In the genomic region with DNA sequence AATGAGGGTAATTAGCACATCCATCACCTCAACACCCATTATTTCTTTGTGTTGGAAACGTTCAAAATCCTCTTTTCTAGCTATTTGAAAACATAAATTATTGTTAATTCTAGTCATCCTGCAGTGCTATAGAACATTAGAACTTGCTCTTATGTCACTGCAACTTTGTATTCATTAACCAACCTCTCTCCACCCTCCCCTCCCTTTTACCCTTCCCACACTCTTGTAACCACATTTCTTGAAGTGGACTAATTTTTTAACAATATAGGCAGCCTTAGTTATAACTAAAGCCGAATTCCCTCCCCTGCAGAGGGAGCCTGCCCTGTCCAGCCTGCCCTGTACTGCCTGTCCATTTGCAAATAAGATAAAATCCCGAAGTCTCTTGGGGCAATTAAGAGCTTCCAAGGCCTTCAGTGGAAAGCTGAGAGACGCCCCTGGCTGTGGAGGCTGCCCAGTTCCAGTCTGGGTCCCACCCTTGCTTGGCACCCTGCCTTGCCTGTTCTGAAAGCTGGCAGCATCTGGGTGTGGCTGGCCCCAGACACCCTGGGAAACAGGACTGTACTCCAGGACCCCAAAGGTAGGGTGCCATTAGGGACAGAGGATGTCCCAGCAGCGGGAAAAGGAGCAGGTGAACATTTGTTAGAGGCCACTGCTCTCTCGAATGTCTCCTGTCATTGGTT, we compare ENCODE assay signal across 1 cellular context.
TF ChIP-seq lines count a peak whose summit lies in the region.

No MANE protein-coding gene starts in this region.

TF ChIP-seq in HepG2, 621 proteins besides CTCF, POLR2A, EP300 and RAD21 (continued from another document):
- TF ChIP-seq, protein P1, sequence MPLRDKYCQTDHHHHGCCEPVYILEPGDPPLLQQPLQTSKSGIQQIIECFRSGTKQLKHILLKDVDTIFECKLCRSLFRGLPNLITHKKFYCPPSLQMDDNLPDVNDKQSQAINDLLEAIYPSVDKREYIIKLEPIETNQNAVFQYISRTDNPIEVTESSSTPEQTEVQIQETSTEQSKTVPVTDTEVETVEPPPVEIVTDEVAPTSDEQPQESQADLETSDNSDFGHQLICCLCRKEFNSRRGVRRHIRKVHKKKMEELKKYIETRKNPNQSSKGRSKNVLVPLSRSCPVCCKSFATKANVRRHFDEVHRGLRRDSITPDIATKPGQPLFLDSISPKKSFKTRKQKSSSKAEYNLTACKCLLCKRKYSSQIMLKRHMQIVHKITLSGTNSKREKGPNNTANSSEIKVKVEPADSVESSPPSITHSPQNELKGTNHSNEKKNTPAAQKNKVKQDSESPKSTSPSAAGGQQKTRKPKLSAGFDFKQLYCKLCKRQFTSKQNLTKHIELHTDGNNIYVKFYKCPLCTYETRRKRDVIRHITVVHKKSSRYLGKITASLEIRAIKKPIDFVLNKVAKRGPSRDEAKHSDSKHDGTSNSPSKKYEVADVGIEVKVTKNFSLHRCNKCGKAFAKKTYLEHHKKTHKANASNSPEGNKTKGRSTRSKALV (CRISPR knock-in tag; IDR thresholded peaks at IDR 0.05), result no peak
